ENCODE assay signal across 13 cellular contexts in the genomic region with DNA sequence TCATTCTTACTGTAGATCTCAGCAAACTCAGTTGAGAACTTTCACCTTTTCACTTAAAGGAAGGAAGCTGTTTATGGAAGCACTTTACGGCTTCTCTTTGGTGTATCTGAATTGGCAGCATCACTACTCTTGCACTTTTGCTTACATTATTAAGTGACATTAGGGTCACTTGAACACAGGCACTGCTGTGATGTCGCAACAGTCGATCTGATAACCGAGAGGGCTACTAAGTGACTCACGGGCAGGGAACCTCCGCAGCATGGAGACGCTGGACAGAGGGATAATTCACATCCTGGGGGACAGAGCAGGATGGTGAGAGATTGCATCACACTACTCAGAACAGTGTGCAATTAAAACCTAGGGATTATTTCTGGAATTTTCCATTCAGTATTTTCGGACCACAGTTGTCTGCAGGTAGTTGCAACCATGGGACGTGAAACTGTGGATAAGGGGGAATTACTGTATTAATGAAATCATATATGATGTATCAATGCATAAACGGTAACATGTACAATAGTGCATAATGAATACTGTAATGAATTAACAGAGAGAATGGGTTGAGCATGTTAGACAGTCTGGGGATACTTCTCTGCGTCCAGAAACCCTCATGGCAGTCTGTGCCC. TPM values are rescaled to one million over a fixed set of nuclear protein-coding genes. Genes with fewer than 3 reads are reported as not detected.
A peak's percentile ranks its signal among the peaks of the same experiment; 100 is the strongest.
DNase-seq lines count a peak whose midpoint lies in the region; ATAC-seq and TF ChIP-seq lines count a peak whose summit lies in the region.
"Had no signal": no experiment of that assay in that cellular context is flagged by ENCODE, and none has a peak within 500 bp of the region (broad histone marks: within the 10 kb centered on the region; RNA-seq: fewer than 3 reads in every experiment).

No MANE protein-coding gene starts in this region.

- no peaks in the 10 kb centered on the region for H3K9me3 ChIP-seq in upper lobe of right lung
- H3K9me3 ChIP-seq: sigmoid colon had no signal

- no peak overlapping the region for H3K27ac ChIP-seq in upper lobe of right lung
- H3K27ac ChIP-seq: foreskin keratinocyte, sigmoid colon had no signal

- no peaks in the 10 kb centered on the region for H3K36me3 ChIP-seq in upper lobe of right lung
- H3K36me3 ChIP-seq: sigmoid colon had no signal

- ATAC-seq in upper lobe of right lung (peak; percentile 61), HG03469 (IDR thresholded peaks at IDR 0.05; ENCODE audit: unreplicated experiment) (no peak)
- ATAC-seq: activated CD8-positive, alpha-beta T cell treated with anti-CD3 and anti-CD28 coated beads, Interleukin-2, amount 10 ng/mL, durations not matched to agents 7 days and 5 days; foreskin keratinocyte; naive thymus-derived CD4-positive, alpha-beta T cell had no signal

- intact Hi-C loops in upper lobe of right lung (cut with DNase I) = no loop called here

- no peak for TF ChIP-seq POLR2A in erythroblast (IDR thresholded peaks at IDR 0.05; ENCODE audit: low read length)

- H3K4me1 ChIP-seq in upper lobe of right lung = no peaks in the 10 kb centered on the region
- H3K4me1 ChIP-seq: foreskin keratinocyte, sigmoid colon had no signal

- DNase-seq in HCEC 1CT (peak; percentile 39), RPMI7951 (ENCODE audit: low read depth) (peak; percentile 76), fibroblast of villous mesenchyme (ENCODE audit: low read depth) (peak; percentile 95), upper lobe of right lung (no peak), NCI-H2196 treated with DMSO at 0.1 percent for 48 hours (lab: John Stamatoyannopoulos, UW; ENCODE audit: unreplicated experiment) (no peak), erythroblast (lab: John Stamatoyannopoulos, UW) (no peak)
- DNase-seq: activated CD8-positive, alpha-beta T cell treated with anti-CD3 and anti-CD28 coated beads, Interleukin-2, amount 10 ng/mL, durations not matched to agents 7 days and 5 days; foreskin keratinocyte; H9; naive thymus-derived CD4-positive, alpha-beta T cell; NCI-H2171; sigmoid colon had no signal

- H3K27me3 ChIP-seq in upper lobe of right lung = no peaks in the 10 kb centered on the region

- H3K4me3 ChIP-seq in fibroblast of villous mesenchyme (ENCODE audit: low read depth, low read length) (no peak overlapping the region), upper lobe of right lung (no peak overlapping the region)
- H3K4me3 ChIP-seq: sigmoid colon had no signal

- no peak for TF ChIP-seq CTCF in fibroblast of villous mesenchyme (IDR thresholded peaks at IDR 0.05; ENCODE audit: insufficient read depth, low read depth, low read length)
- TF ChIP-seq CTCF in upper lobe of right lung (IDR thresholded peaks at IDR 0.05) = no peak

RNA-seq across cellular contexts. Expression of gene DNAH2, which starts 56.6 kb away (rescaled TPM):
- 1.8 and 3.2 TPM in 2 replicates for total RNA-seq in RPMI7951 (2014; rRNA removed; shearing (Covaris generic))
- total RNA-seq in fibroblast of villous mesenchyme = under 0.01 and 0.43 TPM in 2 replicates
- total RNA-seq in upper lobe of right lung = 0.58 TPM
- total RNA-seq: activated CD8-positive, alpha-beta T cell treated with anti-CD3 and anti-CD28 coated beads, Interleukin-2, amount 10 ng/mL, durations not matched to agents 7 days and 5 days had no signal

RNA-seq across cellular contexts. Expression of gene KDM6B, which starts 59.9 kb away (rescaled TPM):
- total RNA-seq in RPMI7951 (2014; rRNA removed; shearing (Covaris generic)) = 0.20 and 0.48 TPM in 2 replicates
- total RNA-seq in fibroblast of villous mesenchyme (3.0 and 5.8 TPM in 2 replicates), upper lobe of right lung (48.3 TPM)

Comparison
In these comparisons a context has a peak if more than half of its experiments do, and no peak if none do; other contexts are left out.
1. DNase-seq: peak in HCEC 1CT (single experiment), RPMI7951 (single experiment) and fibroblast of villous mesenchyme (single experiment); none in upper lobe of right lung (single experiment), NCI-H2196 treated with DMSO at 0.1 percent for 48 hours (single experiment) and erythroblast (0 of 2).